21 cellular contexts compared by ENCODE assay signal in the genomic region with DNA sequence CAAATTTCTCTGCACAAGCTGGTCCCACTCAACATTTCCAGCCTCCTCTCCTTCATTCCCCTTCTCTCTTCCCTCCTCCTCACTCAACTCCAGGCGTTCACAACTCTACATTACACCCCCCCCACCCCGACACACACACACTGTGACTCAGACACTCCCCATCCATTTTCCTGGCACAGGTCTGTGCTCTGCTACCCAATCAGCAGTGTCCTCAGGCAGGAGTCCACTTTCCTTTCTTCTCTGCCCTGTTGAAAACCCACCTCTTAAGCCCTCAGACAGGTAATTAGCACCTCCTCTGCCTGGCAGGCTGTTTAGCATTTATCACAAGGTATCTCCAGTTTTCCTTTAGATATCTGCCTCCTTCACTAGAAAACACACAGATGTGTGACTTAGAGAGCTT. TPM values are rescaled to one million over a fixed set of nuclear protein-coding genes. Genes with fewer than 3 reads are reported as not detected.
DNase-seq lines count a peak whose midpoint lies in the region; ATAC-seq and TF ChIP-seq lines count a peak whose summit lies in the region.
"Had no signal": no experiment of that assay in that cellular context is flagged by ENCODE, and none has a peak within 500 bp of the region (broad histone marks: within the 10 kb centered on the region; RNA-seq: fewer than 3 reads in every experiment).

No MANE protein-coding gene starts in this region.

- TF ChIP-seq POLR2A in HCT116 (IDR thresholded peaks at IDR 0.05; ENCODE audit: borderline replicate concordance, extremely low read depth, insufficient read depth, insufficient read length) = no peak

- H3K4me1 ChIP-seq in HCT116 (ENCODE audit: control insufficient read depth in 1 of 2, insufficient read depth in 2 of 2, low read length in 2 of 2) = peaks cover 11 to 21% of the 10 kb centered on the region in 2 experiments; a peak in 3 of 4 replicates
- H3K4me1 ChIP-seq: right lobe of liver, SJCRH30 had no signal

- peak overlapping the region in 1 of 2 experiments; percentile 10; a peak in 1 of 4 replicates for H3K4me3 ChIP-seq in HCT116 (replicated peaks in 1 of 2; ENCODE audit: low read depth in 1 of 2, low read length in 2 of 2)
- H3K4me3 ChIP-seq: K562, right lobe of liver, SJCRH30, thyroid gland had no signal

- DNase-seq in Daoy (ENCODE audit: low read depth) (peak; percentile 73), HCT116 (ENCODE audit: low read depth, low spot score) (no peak), RWPE1 (ENCODE audit: low spot score) (peak; percentile 42), islet precursor cell (peak; percentile 55), nucleus accumbens (lab: John Stamatoyannopoulos, UW) (no peak), ACHN (no peak)
- DNase-seq in effector memory CD8-positive, alpha-beta T cell = no peak
- DNase-seq: activated CD8-positive, alpha-beta T cell treated with anti-CD3 and anti-CD28 coated beads, Interleukin-2, amount 10 ng/mL, durations not matched to agents 7 days and 5 days; activated effector memory CD4-positive, alpha-beta T cell treated with anti-CD3 and anti-CD28 coated beads, Interleukin-2, amount 50 U/mL, for 16 hours; erythroblast; stimulated activated CD4-positive, alpha-beta T cell treated with anti-CD3 and anti-CD28 coated beads, Interleukin-12 subunit alpha, Interleukin-12 subunit beta, amount 100 ng/mL, for 4 hours; T-helper 1 cell had no signal

- H3K27ac Mint-ChIP-seq in effector memory CD8-positive, alpha-beta T cell = no peak overlapping the region
- H3K27ac Mint-ChIP-seq: activated CD8-positive, alpha-beta T cell treated with anti-CD3 and anti-CD28 coated beads, Interleukin-2, amount 10 ng/mL, durations not matched to agents 7 days and 5 days; natural killer cell treated with Interleukin-12 subunit alpha and Interleukin-12 subunit beta and Interleukin-15 and Interleukin-18, amount 100 ng/mL, for 72 hours; stimulated activated naive CD8-positive, alpha-beta T cell treated with anti-CD3 and anti-CD28 coated beads, Interleukin-15, Interleukin-2, amounts not matched to agents 100 ng/mL and 50 ng/mL, for 24 hours had no signal

- H3K9me2 ChIP-seq in HCT116 (ENCODE audit: insufficient read depth) = no peaks in the 10 kb centered on the region

- H3K9ac ChIP-seq in HCT116 (ENCODE audit: low read length) = no peak overlapping the region

- H3K27ac ChIP-seq in HCT116 (ENCODE audit: low read depth, low read length) = no peak overlapping the region
- peak overlapping the region; percentile 76 for H3K27ac ChIP-seq in RWPE1
- H3K27ac ChIP-seq: right lobe of liver, SJCRH30, thyroid gland had no signal

- RAD21 ChIA-PET in HCT116 (lab: Charles Lee; ENCODE audit: low non-redundant PET in 1 of 2, low total read pairs in 2 of 2, uncharacterized antibody in 2 of 2, unreplicated experiment in 2 of 2) = no interaction called here

- no peaks in the 10 kb centered on the region for H3K27me3 ChIP-seq in HCT116 (ENCODE audit: insufficient read depth, low read length)
- H3K27me3 ChIP-seq: right lobe of liver, thyroid gland had no signal

- peaks cover 2 to 5% of the 10 kb centered on the region in 2 donors for H3K4me1 Mint-ChIP-seq in effector memory CD8-positive, alpha-beta T cell (ENCODE audit: low read depth in 2 of 2)

- no peak overlapping the region for H3K4me3 Mint-ChIP-seq in effector memory CD8-positive, alpha-beta T cell
- H3K4me3 Mint-ChIP-seq: activated CD8-positive, alpha-beta T cell treated with anti-CD3 and anti-CD28 coated beads, Interleukin-2, amount 10 ng/mL, durations not matched to agents 7 days and 5 days; natural killer cell treated with Interleukin-12 subunit alpha and Interleukin-12 subunit beta and Interleukin-15 and Interleukin-18, amount 100 ng/mL, for 72 hours; stimulated activated naive CD8-positive, alpha-beta T cell treated with anti-CD3 and anti-CD28 coated beads, Interleukin-15, Interleukin-2, amounts not matched to agents 100 ng/mL and 50 ng/mL, for 24 hours had no signal

- TF ChIP-seq RAD21 in HCT116 (IDR thresholded peaks at IDR 0.05; ENCODE audit: low read depth) = no peak

- H2AFZ ChIP-seq in HCT116 (ENCODE audit: low read depth, low read length, poor library complexity, severe bottlenecking) = no peak overlapping the region

- H3K36me3 Mint-ChIP-seq in effector memory CD8-positive, alpha-beta T cell (ENCODE audit: insufficient read depth) = no peaks in the 10 kb centered on the region
- H3K36me3 Mint-ChIP-seq: natural killer cell treated with Interleukin-12 subunit alpha and Interleukin-12 subunit beta and Interleukin-15 and Interleukin-18, amount 100 ng/mL, for 72 hours had no signal

- no peak for TF ChIP-seq CTCF in HCT116 (IDR thresholded peaks at IDR 0.05 in 2 of 3, conservative IDR thresholded peaks at IDR 0.05 in 1 of 3; ENCODE audit: borderline replicate concordance in 1 of 3, insufficient read depth in 1 of 3, low read depth in 2 of 3, low read length in 2 of 3)
- TF ChIP-seq CTCF in RWPE1 (conservative IDR thresholded peaks at IDR 0.05; ENCODE audit: low read depth) = no peak

- no peaks in the 10 kb centered on the region for H3K79me2 ChIP-seq in HCT116 (ENCODE audit: insufficient read depth, low read length)

- no peaks in the 10 kb centered on the region for H3K9me3 ChIP-seq in HCT116 (ENCODE audit: control insufficient read depth in 1 of 2, insufficient read depth in 1 of 2, low read depth in 1 of 2, low read length in 2 of 2)
- H3K9me3 ChIP-seq: right lobe of liver, SJCRH30, thyroid gland had no signal

- H3K4me2 ChIP-seq in HCT116 (ENCODE audit: low read length) = peak overlapping the region; percentile 67

- CTCF ChIA-PET in HCT116 (lab: Charles Lee) = interaction anchor here (1.5 kb wide), 1 partner anchor 251 kb away, joined by 4 read pairs; no protein-coding TSS in a partner anchor
- CTCF ChIA-PET in RWPE1 (lab: Yijun Ruan, JAX) = interaction anchor here (0.5 to 0.6 kb wide), 2 partner anchors 145 to 225 kb away, joined by 3 to 4 read pairs; no protein-coding TSS in a partner anchor

- POLR2A ChIA-PET in HCT116 (lab: Charles Lee) = no interaction called here
- POLR2A ChIA-PET in RWPE1 (lab: Yijun Ruan, JAX; ENCODE audit: low non-redundant PET) = no interaction called here

- no peaks in the 10 kb centered on the region for H3K36me3 ChIP-seq in HCT116 (ENCODE audit: control insufficient read depth in 1 of 2, insufficient read depth in 2 of 2, low read length in 2 of 2)
- H3K36me3 ChIP-seq: right lobe of liver, SJCRH30, thyroid gland had no signal

- H3K27me3 Mint-ChIP-seq in effector memory CD8-positive, alpha-beta T cell = peaks cover 64 to 66% of the 10 kb centered on the region in 2 donors

- in situ Hi-C loops in ACHN (cut with HindIII; ENCODE audit: low pct_ligation_motif_present, low pct_unique_long_range_greater_than_20kb, low sequenced_read_pairs) = no loop called here

- intact Hi-C loops in HCT116 (cut with micrococcal nuclease) = loop anchor here (5.0 kb wide), 2 partner anchors 218 to 238 kb away; no protein-coding TSS in a partner anchor

- no TSS peak for BruUV-seq in HCT116 (replicated peaks; lab: Mats Ljungman, UMichigan)

- ATAC-seq in HCT116 = peak; percentile 29
- ATAC-seq in effector memory CD8-positive, alpha-beta T cell (replicated peaks) = no peak
- ATAC-seq: activated CD8-positive, alpha-beta T cell treated with anti-CD3 and anti-CD28 coated beads, Interleukin-2, amount 10 ng/mL, durations not matched to agents 7 days and 5 days; K562; Panc1 had no signal

- no peaks in the 10 kb centered on the region for H3K9me3 Mint-ChIP-seq in effector memory CD8-positive, alpha-beta T cell
- H3K9me3 Mint-ChIP-seq: natural killer cell treated with Interleukin-12 subunit alpha and Interleukin-12 subunit beta and Interleukin-15 and Interleukin-18, amount 100 ng/mL, for 72 hours; stimulated activated naive CD8-positive, alpha-beta T cell treated with anti-CD3 and anti-CD28 coated beads, Interleukin-15, Interleukin-2, amounts not matched to agents 100 ng/mL and 50 ng/mL, for 24 hours had no signal

- H4K20me1 ChIP-seq in HCT116 (ENCODE audit: insufficient read depth) = no peaks in the 10 kb centered on the region

TF ChIP-seq in HCT116, 20 proteins besides CTCF, POLR2A, EP300 and RAD21:
- no peak for TF ChIP-seq CBX3 (IDR thresholded peaks at IDR 0.05; ENCODE audit: low read depth)
- no peak for TF ChIP-seq CEBPB (IDR thresholded peaks at IDR 0.05; ENCODE audit: low read depth)
- TF ChIP-seq, protein P1, sequence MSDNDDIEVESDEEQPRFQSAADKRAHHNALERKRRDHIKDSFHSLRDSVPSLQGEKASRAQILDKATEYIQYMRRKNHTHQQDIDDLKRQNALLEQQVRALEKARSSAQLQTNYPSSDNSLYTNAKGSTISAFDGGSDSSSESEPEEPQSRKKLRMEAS (IDR thresholded peaks at IDR 0.05) = no peak
- TF ChIP-seq YY1 (IDR thresholded peaks at IDR 0.05; ENCODE audit: extremely low read depth, insufficient replicate concordance, low read depth, low read length) = no peak
- no peak for TF ChIP-seq JUND (IDR thresholded peaks at IDR 0.05)
- no peak for TF ChIP-seq FOSL1 (IDR thresholded peaks at IDR 0.05; ENCODE audit: low read depth)
- TF ChIP-seq TCF7L2 (IDR thresholded peaks at IDR 0.05; ENCODE audit: borderline replicate concordance, extremely low read depth, insufficient read depth, insufficient read length) = no peak
- TF ChIP-seq ZFX (IDR thresholded peaks at IDR 0.05) = no peak
- TF ChIP-seq EGR1 (IDR thresholded peaks at IDR 0.05; ENCODE audit: low read depth) = no peak
TF ChIP-seq in HCT116: peak in this region for 0.

RNA-seq across cellular contexts. Expression of a gene that starts 8.8 kb away (rescaled TPM):
- total RNA-seq in Daoy (2014; rRNA removed; shearing (Covaris generic)) = not detected in 2 replicates
- total RNA-seq in HCT116 (2021; ENCODE audit: unreplicated experiment) = not detected
- not detected in 2 replicates for polyA plus RNA-seq in HCT116 (2012)
- total RNA-seq: activated CD8-positive, alpha-beta T cell treated with anti-CD3 and anti-CD28 coated beads, Interleukin-2, amount 10 ng/mL, durations not matched to agents 7 days and 5 days; HT-29; K562; mononuclear cell; natural killer cell treated with Interleukin-12 subunit alpha and Interleukin-12 subunit beta and Interleukin-15 and Interleukin-18, amount 100 ng/mL, for 72 hours; SJCRH30 had no signal
- polyA plus RNA-seq: K562 had no signal

Comparison
In these comparisons a context has a peak if more than half of its experiments do, and no peak if none do; other contexts are left out.
1. DNase-seq: peak in Daoy (single experiment), RWPE1 (single experiment) and islet precursor cell (single experiment); none in HCT116 (single experiment), effector memory CD8-positive, alpha-beta T cell (0 of 3), nucleus accumbens (0 of 56) and ACHN (single experiment).